Comparison of ENCODE assay signal across 14 cellular contexts in the genomic region with DNA sequence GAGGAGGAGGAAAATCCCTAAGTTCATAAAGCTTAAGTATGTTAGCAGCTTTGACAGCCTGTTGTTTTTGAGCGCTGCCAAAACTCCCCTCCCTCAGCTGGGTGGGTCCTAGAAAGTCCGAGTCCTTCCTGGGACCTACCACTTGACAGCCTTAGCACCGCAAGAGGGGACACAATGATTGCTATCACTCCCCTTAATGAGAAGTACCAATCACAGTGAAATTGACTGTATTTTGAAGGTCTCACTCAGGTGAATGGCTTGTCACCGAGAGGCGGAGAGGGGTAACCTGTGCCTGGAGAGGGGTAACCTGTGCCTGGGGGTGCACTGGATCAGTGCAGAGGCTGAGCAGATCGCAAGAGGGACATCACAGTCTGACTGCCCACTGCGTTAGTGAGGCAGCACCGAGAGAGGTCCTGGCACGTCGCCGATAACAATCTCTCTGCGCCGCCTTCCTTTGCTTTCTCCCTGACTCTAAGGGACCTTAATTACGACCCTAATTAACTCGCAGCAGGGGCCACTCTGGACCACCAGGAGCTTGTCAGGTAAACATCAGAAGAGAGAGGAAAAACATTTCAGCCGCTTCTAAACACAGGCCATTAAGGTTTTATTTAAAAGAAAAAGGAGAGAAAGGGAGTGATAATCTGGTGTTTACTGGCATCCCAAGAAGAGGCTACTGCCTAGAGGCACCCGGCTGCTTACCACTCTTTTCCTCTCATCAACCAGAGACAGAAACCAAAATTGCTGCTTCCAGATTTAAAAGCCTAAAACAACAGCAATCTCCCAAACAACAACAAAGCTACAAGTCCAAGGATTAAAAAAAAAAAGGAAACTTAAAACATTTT. TPM values are rescaled to one million over a fixed set of nuclear protein-coding genes. Genes with fewer than 3 reads are reported as not detected.
DNase-seq lines count a peak whose midpoint lies in the region; ATAC-seq and TF ChIP-seq lines count a peak whose summit lies in the region.
"Had no signal": no experiment of that assay in that cellular context is flagged by ENCODE, and none has a peak within 500 bp of the region (broad histone marks: within the 10 kb centered on the region; RNA-seq: fewer than 3 reads in every experiment).

No MANE protein-coding gene starts in this region.

- no peaks in the 10 kb centered on the region for H3K9me2 ChIP-seq in SK-N-SH

- no peak overlapping the region for H3K4me2 ChIP-seq in SK-N-SH

- TF ChIP-seq RAD21 in SK-N-SH (IDR thresholded peaks at IDR 0.05; ENCODE audit: low read length): no peak

- intact Hi-C loops in upper lobe of right lung (cut with DNase I): no loop called here
- intact Hi-C loops in tibial artery (cut with DNase I; ENCODE audit: low total_unique reads): no loop called here

- DNase-seq in Ammon's horn (ENCODE audit: low spot score) (peak; percentile 30), H7 (peak; percentile 19), SK-N-SH (peak; percentile 51), upper lobe of right lung (no peak), tibial artery (no peak), NCI-H2196 (lab: John Stamatoyannopoulos, UW; ENCODE audit: unreplicated experiment) (no peak)
- DNase-seq: ACHN; activated naive CD4-positive, alpha-beta T cell treated with Interleukin-2 at 50 U/mL for 16 hours; hippocampal formation; NCI-H526 treated with DMSO at 0.1 percent for 48 hours had no signal

- no peak for TF ChIP-seq EP300 in SK-N-SH (IDR thresholded peaks at IDR 0.05; ENCODE audit: borderline replicate concordance in 1 of 2, low read depth in 1 of 2, low read length in 1 of 2)

- H3K4me3 ChIP-seq in H7 (ENCODE audit: insufficient read depth, low read depth, low read length) (no peak overlapping the region), SK-N-SH (ENCODE audit: low read depth in 2 of 2, low read length in 1 of 2) (no peak overlapping the region; a peak in 1 of 4 replicates), iPS-15b (ENCODE audit: low read depth, low read length) (peak overlapping the region; percentile 39), upper lobe of right lung (no peak overlapping the region), tibial artery (peak overlapping the region in 1 of 2 donors; percentile 3)

- CTCF ChIA-PET in SK-N-SH (lab: Yijun Ruan, JAX): interaction anchor here (1.3 kb wide), 1 partner anchor 147 kb away, joined by 4 read pairs; no protein-coding TSS in a partner anchor

- H3K79me2 ChIP-seq in SK-N-SH (ENCODE audit: insufficient read depth): no peaks in the 10 kb centered on the region
- H3K79me2 ChIP-seq: parathyroid adenoma had no signal

- POLR2A ChIA-PET in SK-N-SH (lab: Yijun Ruan, JAX): no interaction called here

- no peaks in the 10 kb centered on the region for H3F3A ChIP-seq in SK-N-SH (replicated peaks; ENCODE audit: insufficient read depth)

- ATAC-seq in GM18520 (IDR thresholded peaks at IDR 0.05; ENCODE audit: unreplicated experiment) (no peak), upper lobe of right lung (no peak)
- ATAC-seq: HCT116 had no signal

- peak overlapping the region; percentile 41; the same call in 1 of the 2 replicates for H2AFZ ChIP-seq in SK-N-SH (ENCODE audit: low read depth)
- H2AFZ ChIP-seq: parathyroid adenoma had no signal

- H3K9me3 ChIP-seq in SK-N-SH: no peaks in the 10 kb centered on the region
- no peaks in the 10 kb centered on the region for H3K9me3 ChIP-seq in iPS-15b (ENCODE audit: control insufficient read depth, insufficient read depth, low read length)
- no peaks in the 10 kb centered on the region for H3K9me3 ChIP-seq in upper lobe of right lung
- peaks cover 0 to 7% (median 0%) of the 10 kb centered on the region in 3 donors for H3K9me3 ChIP-seq in tibial artery

- H3K9ac ChIP-seq in SK-N-SH (no peak overlapping the region), iPS-15b (ENCODE audit: low read depth, low read length) (no peak overlapping the region)
- H3K9ac ChIP-seq: parathyroid adenoma had no signal

- WGBS in SK-N-SH (ENCODE audit: low lambda C conversion rate): 55% methylated on average over 16 of the region's 17 CpGs

- H3K36me3 ChIP-seq in H7 (replicated peaks; ENCODE audit: control insufficient read depth, insufficient read depth, low read length) (no peaks in the 10 kb centered on the region), SK-N-SH (replicated peaks in 1 of 2; ENCODE audit: control insufficient read depth in 1 of 2, insufficient read depth in 2 of 2, low read length in 1 of 2) (no peaks in the 10 kb centered on the region), iPS-15b (ENCODE audit: control insufficient read depth, insufficient read depth, low read length) (no peaks in the 10 kb centered on the region), upper lobe of right lung (no peaks in the 10 kb centered on the region), tibial artery (no peaks in the 10 kb centered on the region)

- peak overlapping the region in 1 of 2 experiments; percentile 40; a peak in 1 of 4 replicates for H3K27ac ChIP-seq in SK-N-SH (ENCODE audit: low read depth in 2 of 2, low read length in 1 of 2)
- H3K27ac ChIP-seq in upper lobe of right lung: no peak overlapping the region
- no peak overlapping the region for H3K27ac ChIP-seq in tibial artery
- H3K27ac ChIP-seq: parathyroid adenoma had no signal

- TF ChIP-seq CTCF in SK-N-SH (IDR thresholded peaks at IDR 0.05): no peak
- TF ChIP-seq CTCF in upper lobe of right lung (IDR thresholded peaks at IDR 0.05): no peak
- no peak for TF ChIP-seq CTCF in tibial artery (IDR thresholded peaks at IDR 0.05)

- H4K20me1 ChIP-seq in SK-N-SH (ENCODE audit: insufficient read depth): no peaks in the 10 kb centered on the region

- H3K27me3 ChIP-seq in H7 (ENCODE audit: control insufficient read depth, insufficient read depth, low read length) (peaks cover 31% of the 10 kb centered on the region; the same call in 1 of the 2 replicates), SK-N-SH (ENCODE audit: insufficient read depth) (no peaks in the 10 kb centered on the region), iPS-15b (ENCODE audit: control insufficient read depth, insufficient read depth, low read length) (peaks cover 13% of the 10 kb centered on the region), upper lobe of right lung (no peaks in the 10 kb centered on the region), tibial artery (no peaks in the 10 kb centered on the region)

- H3K4me1 ChIP-seq in SK-N-SH (ENCODE audit: control insufficient read depth in 1 of 2, insufficient read depth in 2 of 2, low read depth in 1 of 2, low read length in 1 of 2): peaks cover 0 to 8% of the 10 kb centered on the region in 2 experiments; a peak in 2 of 4 replicates
- H3K4me1 ChIP-seq in iPS-15b (ENCODE audit: control insufficient read depth, insufficient read depth, low read length): peaks cover 2% of the 10 kb centered on the region
- no peaks in the 10 kb centered on the region for H3K4me1 ChIP-seq in upper lobe of right lung
- H3K4me1 ChIP-seq in tibial artery: peaks cover 0 to 4% (median 0%) of the 10 kb centered on the region in 4 donors
- H3K4me1 ChIP-seq: parathyroid adenoma had no signal

TF ChIP-seq in SK-N-SH, 30 proteins besides CTCF, POLR2A, EP300 and RAD21 (continues in another document):
- TF ChIP-seq RFX5 (IDR thresholded peaks at IDR 0.05; ENCODE audit: low read length) (no peak), POLR2AphosphoS5 (IDR thresholded peaks at IDR 0.05; ENCODE audit: low read depth, low read length) (no peak), TAF1 (IDR thresholded peaks at IDR 0.05; ENCODE audit: borderline replicate concordance, low read depth, low read length) (no peak), RCOR1 (IDR thresholded peaks at IDR 0.05; ENCODE audit: low read length) (peak; percentile 10; the same call in 1 of the 2 replicates), JUND (IDR thresholded peaks at IDR 0.05) (no peak), MAX (IDR thresholded peaks at IDR 0.05; ENCODE audit: low read depth) (no peak), ELF1 (IDR thresholded peaks at IDR 0.05) (no peak), NRF1 (IDR thresholded peaks at IDR 0.05; ENCODE audit: low read depth, low read length) (no peak), FOXM1 (IDR thresholded peaks at IDR 0.05; ENCODE audit: low read depth) (no peak), GATA2 (CRISPR knock-in tag; IDR thresholded peaks at IDR 0.05) (peak; percentile 87), YY1 (IDR thresholded peaks at IDR 0.05; ENCODE audit: low read depth) (no peak), MEF2A (IDR thresholded peaks at IDR 0.05; ENCODE audit: borderline replicate concordance, low read depth) (no peak), USF2 (IDR thresholded peaks at IDR 0.05; ENCODE audit: borderline replicate concordance, low read depth, low read length) (no peak)
- TF ChIP-seq, protein P1, sequence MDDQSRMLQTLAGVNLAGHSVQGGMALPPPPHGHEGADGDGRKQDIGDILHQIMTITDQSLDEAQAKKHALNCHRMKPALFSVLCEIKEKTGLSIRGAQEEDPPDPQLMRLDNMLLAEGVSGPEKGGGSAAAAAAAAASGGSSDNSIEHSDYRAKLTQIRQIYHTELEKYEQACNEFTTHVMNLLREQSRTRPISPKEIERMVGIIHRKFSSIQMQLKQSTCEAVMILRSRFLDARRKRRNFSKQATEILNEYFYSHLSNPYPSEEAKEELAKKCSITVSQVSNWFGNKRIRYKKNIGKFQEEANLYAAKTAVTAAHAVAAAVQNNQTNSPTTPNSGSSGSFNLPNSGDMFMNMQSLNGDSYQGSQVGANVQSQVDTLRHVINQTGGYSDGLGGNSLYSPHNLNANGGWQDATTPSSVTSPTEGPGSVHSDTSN (IDR thresholded peaks at IDR 0.05): no peak

RNA-seq across cellular contexts. Expression of gene KCNK1, which starts 25.7 kb away (rescaled TPM):
- total RNA-seq in H7 (2014; rRNA removed; shearing (Covaris generic)): 34.4 and 41.6 TPM in 2 replicates
- 10.1 and 10.6 TPM in 2 replicates for polyA plus RNA-seq in SK-N-SH (2012; rRNA removed)
- 8.2 and 10.3 TPM in 2 replicates for polyA plus RNA-seq in SK-N-SH (2012; cell fraction: cytosol; rRNA removed)
- polyA plus RNA-seq in SK-N-SH (2012; cell fraction: nucleus; rRNA removed): 3.1 and 5.7 TPM in 2 replicates
- total RNA-seq in upper lobe of right lung: 7.3 TPM

Comparison
In these comparisons a context has a peak if more than half of its experiments do, and no peak if none do; other contexts are left out.
1. DNase-seq: peak in Ammon's horn (single experiment), H7 (single experiment) and SK-N-SH (single experiment); none in upper lobe of right lung (single experiment), tibial artery (0 of 2) and NCI-H2196 (single experiment).